Comparison of ENCODE assay signal across 24 cellular contexts in the genomic region with DNA sequence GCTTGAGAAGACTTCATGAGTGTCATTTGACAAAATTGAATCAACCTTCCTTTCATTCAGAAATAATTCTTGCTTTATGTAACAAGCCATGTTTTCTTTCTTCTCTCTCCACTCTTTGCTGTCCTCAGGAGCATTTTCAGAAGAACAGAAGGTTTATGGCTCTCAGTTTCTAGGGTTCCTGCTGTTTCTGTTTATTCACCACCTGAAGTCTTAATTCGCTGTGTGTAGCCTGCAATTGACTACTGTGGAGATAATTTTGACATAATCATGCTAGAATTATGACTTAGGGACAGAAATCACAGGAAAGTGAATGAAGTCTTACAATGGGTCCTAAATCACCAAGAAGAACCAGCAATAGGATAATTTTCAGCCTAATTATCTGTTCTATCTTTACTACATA. TPM values are rescaled to one million over a fixed set of nuclear protein-coding genes. Genes with fewer than 3 reads are reported as not detected.
"Had no signal": no experiment of that assay in that cellular context is flagged by ENCODE, and none has a peak within 500 bp of the region (broad histone marks: within the 10 kb centered on the region; RNA-seq: fewer than 3 reads in every experiment).

No MANE protein-coding gene starts in this region.

- H3K9me3 ChIP-seq: ascending aorta, breast epithelium, neutrophil, suprapubic skin, transverse colon, uterus had no signal

- H3K27me3 ChIP-seq: ascending aorta, breast epithelium, heart left ventricle, left lung, neutrophil, suprapubic skin, transverse colon, uterus had no signal

- H3K4me3 ChIP-seq: ascending aorta, breast epithelium, heart left ventricle, left lung, smooth muscle cell, suprapubic skin, transverse colon, uterus had no signal

- ATAC-seq: activated CD8-positive, alpha-beta T cell treated with anti-CD3 and anti-CD28 coated beads for 36 hours; natural killer cell treated with Interleukin-12 subunit alpha and Interleukin-12 subunit beta and Interleukin-15 and Interleukin-18, amount 100 ng/mL, for 72 hours; stimulated activated naive CD8-positive, alpha-beta T cell treated with anti-CD3 and anti-CD28 coated beads, Interleukin-15, amount 100 ng/mL, for 72 hours had no signal

- H3K27ac ChIP-seq: ascending aorta, breast epithelium, heart left ventricle, left lung, neutrophil, parathyroid adenoma, suprapubic skin, transverse colon, uterus had no signal

- H3K4me1 ChIP-seq: ascending aorta, breast epithelium, parathyroid adenoma, suprapubic skin, transverse colon, uterus had no signal

- H3K36me3 ChIP-seq: ascending aorta, breast epithelium, heart left ventricle, left lung, neutrophil, suprapubic skin, transverse colon, uterus had no signal

- DNase-seq: activated CD4-positive, alpha-beta T cell treated with anti-CD3 and anti-CD28 coated beads for 48 hours; activated CD4-positive, CD25-positive, alpha-beta regulatory T cell; activated CD8-positive, alpha-beta T cell treated with anti-CD3 and anti-CD28 coated beads for 36 hours; activated naive CD4-positive, alpha-beta T cell treated with anti-CD3 and anti-CD28 coated beads for 36 hours; activated T-cell treated with anti-CD3 and anti-CD28 coated beads, Interleukin-2, amount 50 U/mL, for 24 hours; effector CD4-positive, alpha-beta T cell; left lung; stimulated activated CD4-positive, alpha-beta T cell treated with anti-CD3 and anti-CD28 coated beads, Interleukin-4, amount 100 ng/mL, for 1 hour; stimulated activated naive CD8-positive, alpha-beta T cell treated with anti-CD3 and anti-CD28 coated beads, Interleukin-15, amount 100 ng/mL, for 72 hours had no signal

RNA-seq across cellular contexts. Expression of a gene that starts 7.2 kb away (rescaled TPM):
- total RNA-seq: activated CD8-positive, alpha-beta T cell treated with anti-CD3 and anti-CD28 coated beads for 36 hours; activated naive CD4-positive, alpha-beta T cell treated with anti-CD3 and anti-CD28 coated beads for 36 hours; activated T-helper 2 cell treated with anti-CD3 and anti-CD28 coated beads, Interferon-gamma antibody, Interleukin-2, Interleukin-4, amounts not matched to agents 10 μg/mL and 5 μg/mL and 100 μg/mL, durations not matched to agents 14 hours and 24 hours and 36 hours; ascending aorta; frontal cortex; kidney epithelial cell; lung microvascular endothelial cell; mesothelial cell of epicardium; natural killer cell treated with Interleukin-12 subunit alpha and Interleukin-12 subunit beta and Interleukin-15 and Interleukin-18, amount 100 ng/mL, for 72 hours; smooth muscle cell; suprapubic skin had no signal
- polyA plus RNA-seq: heart left ventricle, smooth muscle cell had no signal
